Comparison of ENCODE assay signal across 27 cellular contexts in the genomic region with DNA sequence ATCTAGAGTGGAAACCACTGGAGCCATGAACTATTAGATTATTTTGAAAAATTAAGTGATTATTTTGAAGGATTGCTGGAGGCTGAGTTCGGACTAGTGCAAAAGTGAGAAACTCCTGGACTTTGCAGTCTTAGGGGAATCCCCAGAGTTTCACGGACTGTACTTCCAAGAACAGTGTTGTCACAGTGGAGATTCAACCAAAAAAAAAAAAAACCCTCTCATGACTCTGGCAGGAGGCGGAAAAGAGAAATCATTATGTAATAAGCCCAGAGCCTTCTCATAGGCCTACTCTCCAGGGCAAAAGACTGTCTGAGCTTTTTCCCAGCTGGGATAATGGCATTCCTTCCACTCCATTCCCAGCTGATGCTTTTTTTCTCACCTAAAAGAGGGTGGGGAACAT. TPM values are rescaled to one million over a fixed set of nuclear protein-coding genes. Genes with fewer than 3 reads are reported as not detected.
A peak's percentile ranks its signal among the peaks of the same experiment; 100 is the strongest.
DNase-seq lines count a peak whose midpoint lies in the region; ATAC-seq, FAIRE-seq and TF ChIP-seq lines count a peak whose summit lies in the region.
"Had no signal": no experiment of that assay in that cellular context is flagged by ENCODE, and none has a peak within 500 bp of the region (broad histone marks: within the 10 kb centered on the region; RNA-seq: fewer than 3 reads in every experiment).

No MANE protein-coding gene starts in this region.

- 35 to 69% methylated on average over 3 of the region's 3 CpGs for WGBS in body of pancreas, 2 donors
- 66 to 88% methylated on average over 3 of the region's 3 CpGs for WGBS in heart right ventricle, 2 donors
- 19% methylated on average over 3 of the region's 3 CpGs for WGBS in HepG2 (ENCODE audit: low lambda C conversion rate)

- H3K27ac Mint-ChIP-seq in CD8-positive, alpha-beta memory T cell: no peak overlapping the region
- no peak overlapping the region for H3K27ac Mint-ChIP-seq in activated naive CD8-positive, alpha-beta T cell treated with anti-CD3 and anti-CD28 coated beads, Interleukin-2, amount 50 U/mL, for 24 hours
- H3K27ac Mint-ChIP-seq: CD4-positive, alpha-beta memory T cell had no signal

- H3K36me3 Mint-ChIP-seq in CD8-positive, alpha-beta memory T cell: peaks cover 23 to 53% (median 31%) of the 10 kb centered on the region in 3 donors
- H3K36me3 Mint-ChIP-seq in activated naive CD8-positive, alpha-beta T cell treated with anti-CD3 and anti-CD28 coated beads, Interleukin-2, amount 50 U/mL, for 24 hours (ENCODE audit: low read depth): peaks cover 37% of the 10 kb centered on the region

- H3K9me3 Mint-ChIP-seq in CD8-positive, alpha-beta memory T cell: peaks cover 22 to 38% (median 26%) of the 10 kb centered on the region in 5 donors
- H3K9me3 Mint-ChIP-seq in activated naive CD8-positive, alpha-beta T cell treated with anti-CD3 and anti-CD28 coated beads, Interleukin-2, amount 50 U/mL, for 24 hours: peaks cover 39% of the 10 kb centered on the region

- H3K36me3 ChIP-seq in body of pancreas (replicated peaks in 1 of 2; ENCODE audit: insufficient read depth in 1 of 2, low read depth in 2 of 2) (no peaks in the 10 kb centered on the region), heart right ventricle (peaks cover 0 to 10% (median 0%) of the 10 kb centered on the region in 9 donors), HepG2 (replicated peaks in 1 of 2; ENCODE audit: control insufficient read depth in 1 of 2, insufficient read depth in 2 of 2, low read length in 2 of 2) (no peaks in the 10 kb centered on the region)
- no peaks in the 10 kb centered on the region for H3K36me3 ChIP-seq in CD8-positive, alpha-beta memory T cell (ENCODE audit: insufficient read depth, low read length)
- H3K36me3 ChIP-seq: HAP-1 had no signal

- TF ChIP-seq CTCF in body of pancreas (IDR thresholded peaks at IDR 0.05): no peak
- no peak for TF ChIP-seq CTCF in heart right ventricle (IDR thresholded peaks at IDR 0.05)
- no peak for TF ChIP-seq CTCF in HepG2 (CRISPR knock-in tag; IDR thresholded peaks at IDR 0.05)

- H3K9me3 ChIP-seq in body of pancreas: no peaks in the 10 kb centered on the region
- peaks cover 0 to 1% (median 0%) of the 10 kb centered on the region in 11 donors for H3K9me3 ChIP-seq in heart right ventricle
- H3K9me3 ChIP-seq in HepG2 (ENCODE audit: low read length): no peaks in the 10 kb centered on the region
- H3K9me3 ChIP-seq in CD8-positive, alpha-beta memory T cell (ENCODE audit: low read length): no peaks in the 10 kb centered on the region
- H3K9me3 ChIP-seq: A549, HAP-1 had no signal

- DNase-seq in body of pancreas (peak in 1 of 4 donors; percentile 29), heart right ventricle (peak in 1 of 2 donors; percentile 4), HepG2 (ENCODE audit: low spot score) (no peak), renal cortical epithelial cell (ENCODE audit: low read depth) (peak; percentile 32), hepatic stellate cell (ENCODE audit: low spot score) (no peak), glomerular visceral epithelial cell (ENCODE audit: extremely low spot score) (no peak)
- DNase-seq in CD8-positive, alpha-beta memory T cell: no peak
- DNase-seq in activated naive CD8-positive, alpha-beta T cell treated with anti-CD3 and anti-CD28 coated beads, Interleukin-2, amount 50 U/mL, for 24 hours: no peak
- DNase-seq: Calu3; CD4-positive, alpha-beta memory T cell; GF-D8; GM23248; IMR-90; NCI-H1417; NCI-H187; NCI-H2107; NCI-H2227 treated with DMSO at 0.1 percent for 48 hours; NCI-H510A treated with DMSO at 0.1 percent for 48 hours; NCI-H774 had no signal

- H3K4me1 Mint-ChIP-seq in CD8-positive, alpha-beta memory T cell: no peaks in the 10 kb centered on the region
- H3K4me1 Mint-ChIP-seq in activated naive CD8-positive, alpha-beta T cell treated with anti-CD3 and anti-CD28 coated beads, Interleukin-2, amount 50 U/mL, for 24 hours: no peaks in the 10 kb centered on the region

- no peak for FAIRE-seq in HepG2 (lab: Jason Lieb, UNC)
- FAIRE-seq: A549, RCC 7860 had no signal

- ATAC-seq in body of pancreas: peak; percentile 63
- ATAC-seq in heart right ventricle: peak in 7 of 8 donors; percentile 72 to 96 (median 88)
- no peak; the same call in 2 of the 3 replicates for ATAC-seq in HepG2
- ATAC-seq in activated naive CD8-positive, alpha-beta T cell treated with anti-CD3 and anti-CD28 coated beads, Interleukin-2, amount 50 U/mL, for 24 hours: no peak
- ATAC-seq: A549 had no signal

- no TSS peak for BruUV-seq in HepG2 (replicated peaks; lab: Mats Ljungman, UMichigan)

- no peaks in the 10 kb centered on the region for H3K4me1 ChIP-seq in body of pancreas
- H3K4me1 ChIP-seq in heart right ventricle: no peaks in the 10 kb centered on the region
- no peaks in the 10 kb centered on the region for H3K4me1 ChIP-seq in HepG2 (ENCODE audit: insufficient read depth, low read length)
- H3K4me1 ChIP-seq in CD8-positive, alpha-beta memory T cell (ENCODE audit: insufficient read depth, low read length): no peaks in the 10 kb centered on the region
- H3K4me1 ChIP-seq: A549, HAP-1 had no signal

- no peak overlapping the region for H3K4me2 ChIP-seq in HepG2 (ENCODE audit: low read depth, low read length)
- H3K4me2 ChIP-seq: A549 had no signal

- no peak overlapping the region for H3K9ac ChIP-seq in HepG2 (ENCODE audit: insufficient read depth, low read depth, low read length)
- H3K9ac ChIP-seq: GM23248 had no signal

- no peaks in the 10 kb centered on the region for H3K79me2 ChIP-seq in HepG2 (ENCODE audit: insufficient read depth, low read length)

- no peak overlapping the region for H3K4me3 ChIP-seq in body of pancreas
- H3K4me3 ChIP-seq in heart right ventricle: no peak overlapping the region
- no peak overlapping the region for H3K4me3 ChIP-seq in HepG2 (replicated peaks in 1 of 3; ENCODE audit: insufficient read depth in 1 of 3, low read depth in 2 of 3, low read length in 3 of 3)
- no peak overlapping the region for H3K4me3 ChIP-seq in CD8-positive, alpha-beta memory T cell (ENCODE audit: low read length)
- H3K4me3 ChIP-seq: A549, GM23248, HAP-1 had no signal

- H3K27ac ChIP-seq in body of pancreas (no peak overlapping the region), heart right ventricle (peak overlapping the region in 4 of 10 donors; percentile 4 to 56 (median 31)), HepG2 (ENCODE audit: extremely low read length, insufficient read depth, low read length) (no peak overlapping the region)
- H3K27ac ChIP-seq in CD8-positive, alpha-beta memory T cell (ENCODE audit: low read depth, low read length): no peak overlapping the region
- H3K27ac ChIP-seq: A549, GM23248, HL-60 had no signal

- no peak for TF ChIP-seq POLR2A in body of pancreas (IDR thresholded peaks at IDR 0.05)
- no peak for TF ChIP-seq POLR2A in HepG2 (IDR thresholded peaks at IDR 0.05; ENCODE audit: insufficient read depth in 1 of 2, low read depth in 2 of 2, low read length in 2 of 2)

- POLR2A ChIA-PET in HepG2 (lab: Yijun Ruan, JAX): no interaction called here
- POLR2A ChIA-PET in CD8-positive, alpha-beta memory T cell (lab: Charles Lee): no interaction called here

- H3K27me3 ChIP-seq in body of pancreas (no peaks in the 10 kb centered on the region), heart right ventricle (no peaks in the 10 kb centered on the region), HepG2 (ENCODE audit: control insufficient read depth in 1 of 2, insufficient read depth in 2 of 2, low read length in 2 of 2) (no peaks in the 10 kb centered on the region)
- no peaks in the 10 kb centered on the region for H3K27me3 ChIP-seq in CD8-positive, alpha-beta memory T cell (ENCODE audit: insufficient read depth, low read length, poor library complexity, severe bottlenecking)

- no peak overlapping the region for H2AFZ ChIP-seq in HepG2 (ENCODE audit: low read length)
- H2AFZ ChIP-seq: GM23248 had no signal

- H3K4me3 Mint-ChIP-seq in CD8-positive, alpha-beta memory T cell: no peak overlapping the region
- no peak overlapping the region for H3K4me3 Mint-ChIP-seq in activated naive CD8-positive, alpha-beta T cell treated with anti-CD3 and anti-CD28 coated beads, Interleukin-2, amount 50 U/mL, for 24 hours
- H3K4me3 Mint-ChIP-seq: CD4-positive, alpha-beta memory T cell had no signal

- in situ Hi-C loops in HepG2 (cut with HindIII; ENCODE audit: extremely low pct_ligation_motif_present, low pct_unique_long_range_greater_than_20kb): no loop called here

- intact Hi-C loops in body of pancreas (cut with DNase I): no loop called here
- intact Hi-C loops in heart right ventricle (cut with DNase I): no loop called here
- intact Hi-C loops in HepG2 (cut with micrococcal nuclease; ENCODE audit: unreplicated experiment): no loop called here

- TF ChIP-seq EP300 in HepG2 (IDR thresholded peaks at IDR 0.05; ENCODE audit: low read depth in 2 of 2, low read length in 2 of 2) (no peak), HepG2 (CRISPR knock-in tag; IDR thresholded peaks at IDR 0.05; ENCODE audit: borderline replicate concordance) (no peak)

- TF ChIP-seq RAD21 in HepG2 (CRISPR knock-in tag; IDR thresholded peaks at IDR 0.05): no peak

- CTCF ChIA-PET in HepG2 (lab: Yijun Ruan, JAX; ENCODE audit: low intra/inter-chr PET ratio, low total read pairs): no interaction called here
- CTCF ChIA-PET in CD8-positive, alpha-beta memory T cell (lab: Charles Lee): interaction anchor here (0.7 kb wide), 1 partner anchor 43 kb away, joined by 3 read pairs; no protein-coding TSS in a partner anchor

- H3K27me3 Mint-ChIP-seq in CD8-positive, alpha-beta memory T cell: no peaks in the 10 kb centered on the region
- H3K27me3 Mint-ChIP-seq in activated naive CD8-positive, alpha-beta T cell treated with anti-CD3 and anti-CD28 coated beads, Interleukin-2, amount 50 U/mL, for 24 hours: peaks cover 2% of the 10 kb centered on the region
- H3K27me3 Mint-ChIP-seq: CD4-positive, alpha-beta memory T cell had no signal

- H4K20me1 ChIP-seq in HepG2 (ENCODE audit: insufficient read depth, low read length): no peaks in the 10 kb centered on the region

RNA-seq across cellular contexts. Expression of gene C4orf51, which starts 16.8 kb away (rescaled TPM):
- total RNA-seq in body of pancreas (not detected), heart right ventricle (not detected), HepG2 (2016; rRNA removed; fragmentation: Illumina TruSeq; extraction: Trizol) (not detected in 2 replicates), renal cortical epithelial cell (not detected in 2 replicates)
- polyA plus RNA-seq in heart right ventricle (not detected), HepG2 (2011; rRNA removed) (not detected in 2 replicates)
- not detected in 2 replicates for total RNA-seq in HepG2 (2016; cell fraction: cytosol; rRNA removed; fragmentation: Illumina TruSeq; extraction: Trizol; ENCODE audit: low read depth)
- total RNA-seq in HepG2 (2016; cell fraction: insoluble cytoplasmic fraction; rRNA removed; fragmentation: Illumina TruSeq; extraction: Trizol): not detected in 2 replicates
- not detected in 2 replicates for total RNA-seq in HepG2 (2016; cell fraction: membrane; rRNA removed; fragmentation: Illumina TruSeq; extraction: Trizol)
- not detected in 2 replicates for total RNA-seq in HepG2 (2016; cell fraction: nucleus; rRNA removed; fragmentation: Illumina TruSeq; extraction: Trizol)
- polyA plus RNA-seq in HepG2 (2011; cell fraction: cytosol; rRNA removed): not detected in 2 replicates
- not detected in 2 replicates for polyA plus RNA-seq in HepG2 (2011; cell fraction: nucleus; rRNA removed)
- not detected in 2 replicates for polyA plus RNA-seq in HepG2 (2012)
- not detected in 2 replicates for polyA plus RNA-seq in HepG2 (2016; cell fraction: cytosol; fragmentation: Illumina TruSeq; extraction: Trizol; ENCODE audit: low read depth)
- polyA plus RNA-seq in HepG2 (2016; cell fraction: insoluble cytoplasmic fraction; fragmentation: Illumina TruSeq; extraction: Trizol; ENCODE audit: low read depth): not detected in 2 replicates
- not detected in 2 replicates for polyA plus RNA-seq in HepG2 (2016; cell fraction: membrane; fragmentation: Illumina TruSeq; extraction: Trizol; ENCODE audit: low read depth)
- not detected in 2 replicates for polyA plus RNA-seq in HepG2 (2016; cell fraction: nucleus; fragmentation: Illumina TruSeq; extraction: Trizol; ENCODE audit: insufficient read depth, low read depth)
- not detected in 2 replicates for polyA minus RNA-seq in HepG2 (2011; rRNA and poly(A)+ RNA removed; ENCODE audit: low replicate concordance)
- not detected in 2 replicates for polyA minus RNA-seq in HepG2 (2011; cell fraction: cytosol; rRNA and poly(A)+ RNA removed)
- not detected in 2 replicates for polyA minus RNA-seq in HepG2 (2011; cell fraction: nucleus; rRNA and poly(A)+ RNA removed)
- not detected for total RNA-seq in CD8-positive, alpha-beta memory T cell
- polyA plus RNA-seq in CD8-positive, alpha-beta memory T cell: not detected
- total RNA-seq: Calu3; CD4-positive, alpha-beta memory T cell; GM23248; HT1080; IMR-90; M059J; OCI-LY7 had no signal
- polyA plus RNA-seq: A549; BJ; CD4-positive, alpha-beta memory T cell; GM23248; IMR-90 had no signal

RNA-seq across cellular contexts. Expression of gene MMAA, which starts 44.0 kb away (rescaled TPM):
- total RNA-seq in body of pancreas: 1 to 10 TPM; 2.1 to 6.9 TPM
- total RNA-seq in heart right ventricle: 10 to 100 TPM in 5 of 10 donors, 1 to 10 TPM in 5; 6.6 to 13.5 (median 9.8) TPM
- 1 to 10 TPM; 3.3 to 7.1 TPM for polyA plus RNA-seq in heart right ventricle
- total RNA-seq in HepG2 (2016; rRNA removed; fragmentation: Illumina TruSeq; extraction: Trizol): 2.8 and 4.5 TPM in 2 replicates
- total RNA-seq in HepG2 (2016; cell fraction: cytosol; rRNA removed; fragmentation: Illumina TruSeq; extraction: Trizol; ENCODE audit: low read depth): 0.51 and 0.88 TPM in 2 replicates
- total RNA-seq in HepG2 (2016; cell fraction: insoluble cytoplasmic fraction; rRNA removed; fragmentation: Illumina TruSeq; extraction: Trizol): 2.8 and 4.1 TPM in 2 replicates
- 0.55 and 1.2 TPM in 2 replicates for total RNA-seq in HepG2 (2016; cell fraction: membrane; rRNA removed; fragmentation: Illumina TruSeq; extraction: Trizol)
- total RNA-seq in HepG2 (2016; cell fraction: nucleus; rRNA removed; fragmentation: Illumina TruSeq; extraction: Trizol): 1.7 and 2.1 TPM in 2 replicates
- polyA plus RNA-seq in HepG2 (2011; rRNA removed): 1.0 and 1.3 TPM in 2 replicates
- 0.32 and 0.59 TPM in 2 replicates for polyA plus RNA-seq in HepG2 (2011; cell fraction: cytosol; rRNA removed)
- 0.23 and 0.50 TPM in 2 replicates for polyA plus RNA-seq in HepG2 (2011; cell fraction: nucleus; rRNA removed)
- 1.1 and 2.0 TPM in 2 replicates for polyA plus RNA-seq in HepG2 (2012)
- polyA plus RNA-seq in HepG2 (2016; cell fraction: cytosol; fragmentation: Illumina TruSeq; extraction: Trizol; ENCODE audit: low read depth): 0.37 and 0.38 TPM in 2 replicates
- polyA plus RNA-seq in HepG2 (2016; cell fraction: insoluble cytoplasmic fraction; fragmentation: Illumina TruSeq; extraction: Trizol; ENCODE audit: low read depth): 3.4 and 4.2 TPM in 2 replicates
- 0.52 and 0.68 TPM in 2 replicates for polyA plus RNA-seq in HepG2 (2016; cell fraction: membrane; fragmentation: Illumina TruSeq; extraction: Trizol; ENCODE audit: low read depth)
- 1.9 and 2.2 TPM in 2 replicates for polyA plus RNA-seq in HepG2 (2016; cell fraction: nucleus; fragmentation: Illumina TruSeq; extraction: Trizol; ENCODE audit: insufficient read depth, low read depth)
- polyA minus RNA-seq in HepG2 (2011; rRNA and poly(A)+ RNA removed; ENCODE audit: low replicate concordance): 0.68 and 1.2 TPM in 2 replicates
- 0.62 and 0.69 TPM in 2 replicates for polyA minus RNA-seq in HepG2 (2011; cell fraction: cytosol; rRNA and poly(A)+ RNA removed)
- 1.2 and 3.2 TPM in 2 replicates for polyA minus RNA-seq in HepG2 (2011; cell fraction: nucleus; rRNA and poly(A)+ RNA removed)
- 10.2 and 17.4 TPM in 2 replicates for total RNA-seq in renal cortical epithelial cell
- 10 to 100 TPM; 13.1 to 14.9 TPM for total RNA-seq in CD8-positive, alpha-beta memory T cell
- polyA plus RNA-seq in CD8-positive, alpha-beta memory T cell: 7.2 TPM

Comparison
In these comparisons a context has a peak if more than half of its experiments do, and no peak if none do; other contexts are left out.
1. ATAC-seq: peak in body of pancreas (single experiment) and heart right ventricle (7 of 8); none in HepG2 (single experiment) and activated naive CD8-positive, alpha-beta T cell treated with anti-CD3 and anti-CD28 coated beads, Interleukin-2, amount 50 U/mL, for 24 hours (single experiment).